10 cellular contexts compared by ENCODE assay signal in the genomic region with DNA sequence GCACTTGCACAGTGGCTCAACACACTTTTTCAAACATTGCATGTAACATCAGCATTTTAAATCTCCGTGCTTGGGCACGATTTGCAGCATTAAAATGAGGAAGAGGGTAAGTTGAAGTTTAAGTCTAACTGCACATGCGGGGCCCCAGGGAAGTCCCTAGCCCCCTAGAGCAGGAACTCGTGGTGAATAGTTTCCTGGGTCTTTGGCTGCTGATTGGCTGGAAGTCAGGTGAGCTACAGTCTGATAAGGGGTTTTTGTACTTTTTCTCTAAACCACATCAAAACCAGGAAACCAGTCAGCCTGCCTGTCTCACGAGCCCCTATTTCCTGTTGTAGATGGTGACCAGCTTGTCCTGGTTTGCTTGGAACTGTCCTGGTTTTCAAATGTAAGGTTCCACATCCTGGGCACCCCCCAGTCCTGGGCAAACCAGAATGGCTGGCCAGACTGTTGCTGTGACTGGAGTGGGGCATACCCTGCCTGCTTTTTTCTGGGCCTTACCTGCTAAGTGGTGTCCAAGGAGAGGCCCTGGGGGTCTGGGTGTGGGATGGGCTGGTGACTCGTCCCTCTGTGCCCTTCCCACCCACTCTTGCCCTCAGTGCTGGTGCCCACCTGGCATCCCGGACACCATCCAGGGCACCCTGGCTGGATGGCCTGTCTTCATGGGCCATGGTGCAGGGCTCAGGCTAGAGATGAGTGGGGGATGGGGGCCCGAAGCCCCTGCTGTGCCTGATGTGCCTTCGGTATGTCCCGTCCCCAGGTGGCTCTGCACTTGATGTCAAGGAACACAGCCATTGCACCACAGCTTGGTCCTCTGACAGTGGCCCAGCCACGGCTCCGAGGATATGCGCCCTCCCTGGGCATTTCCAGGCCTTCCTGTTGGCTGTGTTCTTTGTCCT. TPM values are rescaled to one million over a fixed set of nuclear protein-coding genes. Genes with fewer than 3 reads are reported as not detected.
DNase-seq lines count a peak whose midpoint lies in the region; ATAC-seq, FAIRE-seq and TF ChIP-seq lines count a peak whose summit lies in the region.
"Had no signal": no experiment of that assay in that cellular context is flagged by ENCODE, and none has a peak within 500 bp of the region (broad histone marks: within the 10 kb centered on the region; RNA-seq: fewer than 3 reads in every experiment).

No MANE protein-coding gene starts in this region.

- POLR2A ChIA-PET in GM12878 (lab: Charles Lee) (no interaction called here), A673 (lab: Charles Lee; ENCODE audit: low non-redundant PET) (no interaction called here)

- H2AFZ ChIP-seq in GM12878 (ENCODE audit: control insufficient read depth, low read depth, low read length): peak overlapping the region; percentile 91

- H3K4me3 ChIP-seq in GM12878 (no peak overlapping the region), small intestine (ENCODE audit: low read depth in 1 of 2, low read length in 2 of 2) (no peak overlapping the region), upper lobe of left lung (no peak overlapping the region), A673 (ENCODE audit: low read depth, low read length, poor library complexity, severe bottlenecking) (no peak overlapping the region)

- in situ Hi-C loops in GM12878 (cut with MboI): no loop called here

- 52% methylated on average over 13 of the region's 13 CpGs for WGBS in GM12878 (ENCODE audit: insufficient coverage, insufficient replicate concordance, low lambda C conversion rate, missing lambda C conversion rate)
- WGBS in small intestine, 3 donors: 53 to 73% (median 70%) methylated on average over 13 of the region's 13 CpGs
- 69 to 75% methylated on average over 9 to 13 of the region's 13 CpGs for WGBS in upper lobe of left lung, 2 donors

- H3K4me2 ChIP-seq in GM12878 (ENCODE audit: control insufficient read depth, insufficient read depth): peak overlapping the region; percentile 73

- no peak for TF ChIP-seq CTCF in GM12878 (IDR thresholded peaks at IDR 0.05 in 2 of 3, conservative IDR thresholded peaks at IDR 0.05 in 1 of 3; ENCODE audit: control insufficient read depth in 2 of 3, extremely low read depth in 1 of 3, insufficient read depth in 1 of 3, low read depth in 3 of 3, low read length in 3 of 3)
- no peak for TF ChIP-seq CTCF in upper lobe of left lung (IDR thresholded peaks at IDR 0.05)
- no peak for TF ChIP-seq CTCF in A673 (conservative IDR thresholded peaks at IDR 0.05; ENCODE audit: low read depth, low read length)

- H3K79me2 ChIP-seq in GM12878 (ENCODE audit: control insufficient read depth, insufficient read depth, low read length): no peaks in the 10 kb centered on the region; the same call in 1 of the 2 replicates

- H3K36me3 ChIP-seq in GM12878 (ENCODE audit: control insufficient read depth in 2 of 2, insufficient read depth in 2 of 2, low read length in 1 of 2) (no peaks in the 10 kb centered on the region), small intestine (ENCODE audit: control insufficient read depth in 2 of 2, insufficient read depth in 2 of 2, low read length in 2 of 2) (no peaks in the 10 kb centered on the region), upper lobe of left lung (no peaks in the 10 kb centered on the region), A673 (ENCODE audit: insufficient read depth, low read length, poor library complexity, severe bottlenecking) (no peaks in the 10 kb centered on the region)
- H3K36me3 ChIP-seq: neutrophil had no signal

- ATAC-seq in GM19035 (IDR thresholded peaks at IDR 0.05; ENCODE audit: unreplicated experiment) (peak; percentile 92), HG03135 (IDR thresholded peaks at IDR 0.05; ENCODE audit: unreplicated experiment) (peak; percentile 86), GM12878 (peak; percentile 95), upper lobe of left lung (ENCODE audit: low FRiP score in 2 of 2) (no peak)

- SMC1A ChIA-PET in GM12878 (lab: Charles Lee; ENCODE audit: uncharacterized antibody, unreplicated experiment): no interaction called here

- H3K4me1 ChIP-seq in GM12878 (ENCODE audit: control insufficient read depth, insufficient read depth, low read length) (peaks cover 30% of the 10 kb centered on the region), small intestine (ENCODE audit: control insufficient read depth in 2 of 2, insufficient read depth in 1 of 2, low read depth in 1 of 2, low read length in 1 of 2) (no peaks in the 10 kb centered on the region), upper lobe of left lung (peaks cover 0 to 7% (median 3%) of the 10 kb centered on the region in 4 donors), A673 (ENCODE audit: insufficient read depth, low read length, poor library complexity, severe bottlenecking) (no peaks in the 10 kb centered on the region)

- FAIRE-seq in GM12878 (lab: Jason Lieb, UNC): peak; percentile 96
- no peak for FAIRE-seq in small intestine (lab: Jason Lieb, UNC)

- CTCF ChIA-PET in GM12878 (lab: Yijun Ruan, JAX): interaction anchor here (1.4 kb wide), 1 partner anchor 33 kb away, joined by 4 read pairs; no protein-coding TSS in a partner anchor
- CTCF ChIA-PET in A673 (lab: Charles Lee): no interaction called here

- no peak for TF ChIP-seq RAD21 in GM12878 (IDR thresholded peaks at IDR 0.05; ENCODE audit: insufficient read depth, low read depth, low read length)

- H3K27me3 ChIP-seq in GM12878 (replicated peaks in 1 of 2; ENCODE audit: control insufficient read depth in 2 of 2, insufficient read depth in 2 of 2, low read length in 1 of 2): no peaks in the 10 kb centered on the region
- H3K27me3 ChIP-seq in small intestine (ENCODE audit: control insufficient read depth in 2 of 2, insufficient read depth in 2 of 2, low read length in 2 of 2): no peaks in the 10 kb centered on the region
- H3K27me3 ChIP-seq in upper lobe of left lung: no peaks in the 10 kb centered on the region
- H3K27me3 ChIP-seq in A673 (replicated peaks; ENCODE audit: insufficient read depth, low read depth, low read length, poor library complexity): no peaks in the 10 kb centered on the region
- H3K27me3 ChIP-seq: neutrophil had no signal

- intact Hi-C loops in GM12878 (cut with micrococcal nuclease; ENCODE audit: unreplicated experiment): no loop called here
- intact Hi-C loops in A673 (cut with micrococcal nuclease; ENCODE audit: unreplicated experiment): no loop called here

- DNase-seq in T-helper 2 cell: peak; percentile 44 to 99 (median 78)
- peak; percentile 91 for DNase-seq in GM12878 (ENCODE audit: low read depth, low spot score)
- DNase-seq in small intestine: peak; percentile 76
- DNase-seq in upper lobe of left lung: no peak
- no peak for DNase-seq in hippocampal formation (lab: John Stamatoyannopoulos, UW)
- DNase-seq in A673 (ENCODE audit: low spot score): no peak

- TF ChIP-seq EP300 in GM12878 (IDR thresholded peaks at IDR 0.05; ENCODE audit: borderline replicate concordance in 1 of 2, control insufficient read depth in 1 of 2, low read depth in 2 of 2, low read length in 2 of 2) (peak; percentile 48 to 51; a peak in 2 of 4 replicates), upper lobe of left lung (IDR thresholded peaks at IDR 0.05) (no peak)

- TF ChIP-seq POLR2A in GM12878 (IDR thresholded peaks at IDR 0.05; ENCODE audit: low read depth, low read length) (peak; percentile 56; the same call in 1 of the 2 replicates), upper lobe of left lung (IDR thresholded peaks at IDR 0.05) (no peak)

- H3K27ac ChIP-seq in GM12878 (ENCODE audit: control insufficient read depth, insufficient read depth) (peak overlapping the region; percentile 97), small intestine (ENCODE audit: low read depth in 1 of 2, low read length in 1 of 2) (peak overlapping the region in 1 of 2 donors; percentile 72), upper lobe of left lung (peak overlapping the region in 2 of 4 donors; percentile 37 to 56), A673 (ENCODE audit: low read depth, low read length, poor library complexity, severe bottlenecking) (no peak overlapping the region)
- H3K27ac ChIP-seq: neutrophil, VCaP had no signal

- RAD21 ChIA-PET in GM12878 (lab: Charles Lee; ENCODE audit: unreplicated experiment): interaction anchor here (1.0 kb wide), 1 partner anchor 27 kb away, joined by 3 read pairs; no protein-coding TSS in a partner anchor

- TSS peak; percentile 82 for BruUV-seq in GM12878 (replicated peaks; lab: Mats Ljungman, UMichigan)
- BruUV-seq in A673 (replicated peaks; lab: Mats Ljungman, UMichigan): no TSS peak

- peak overlapping the region; percentile 67 for H3K9ac ChIP-seq in GM12878 (ENCODE audit: control insufficient read depth, insufficient read depth, low read length)

- H3K9me3 ChIP-seq in GM12878 (replicated peaks; ENCODE audit: control insufficient read depth, insufficient read depth, low read length) (peaks cover 4% of the 10 kb centered on the region; the same call in 2 of the 3 replicates), small intestine (ENCODE audit: control insufficient read depth, low read depth) (no peaks in the 10 kb centered on the region), upper lobe of left lung (no peaks in the 10 kb centered on the region), A673 (ENCODE audit: low read depth, low read length, poor library complexity, severe bottlenecking) (no peaks in the 10 kb centered on the region)
- H3K9me3 ChIP-seq: neutrophil had no signal

- H4K20me1 ChIP-seq in GM12878 (ENCODE audit: control insufficient read depth, insufficient read depth): no peaks in the 10 kb centered on the region

RNA-seq across cellular contexts. Expression of a gene that starts 31.8 kb away (rescaled TPM):
- total RNA-seq in GM12878 (2013; cell fraction: nucleolus; rRNA removed): not detected in 2 replicates
- total RNA-seq in GM12878 (2014; rRNA removed) (not detected in 2 replicates), GM12878 (2014; rRNA removed; fragmentation: Illumina TruSeq; extraction: Trizol) (not detected in 2 replicates), GM12878 (2021) (not detected in 2 replicates), upper lobe of left lung (not detected), A673 (2021) (not detected in 2 replicates)
- not detected for polyA plus RNA-seq in GM12878 (2011; ENCODE audit: low read depth)
- polyA plus RNA-seq in GM12878 (2011; rRNA removed) (not detected in 2 replicates), GM12878 (2014; fragmentation: Illumina TruSeq; extraction: Trizol) (not detected in 2 replicates), GM12878 (2014; fragmentation: Nextera tagmentation; extraction: Ambion mirVana) (not detected), GM12878 (2014; rRNA removed) (not detected in 2 replicates), GM12878 (2016; fragmentation: Nextera tagmentation; extraction: Ambion mirVana) (not detected), small intestine (not detected)
- not detected in 2 replicates for polyA plus RNA-seq in GM12878 (2011; cell fraction: cytosol; rRNA removed)
- not detected in 2 replicates for polyA plus RNA-seq in GM12878 (2011; cell fraction: nucleus; rRNA removed)
- not detected in 2 replicates for polyA plus RNA-seq in GM12878 (2012)
- not detected in 2 replicates for polyA minus RNA-seq in GM12878 (2011; rRNA and poly(A)+ RNA removed)
- not detected in 2 replicates for polyA minus RNA-seq in GM12878 (2011; cell fraction: cytosol; rRNA and poly(A)+ RNA removed)
- polyA minus RNA-seq in GM12878 (2011; cell fraction: nucleus; rRNA and poly(A)+ RNA removed): not detected in 2 replicates

RNA-seq across cellular contexts. Expression of a gene that starts 35.1 kb away (rescaled TPM):
- not detected in 2 replicates for total RNA-seq in GM12878 (2013; cell fraction: nucleolus; rRNA removed)
- total RNA-seq in GM12878 (2014; rRNA removed) (not detected in 2 replicates), GM12878 (2014; rRNA removed; fragmentation: Illumina TruSeq; extraction: Trizol) (not detected in 2 replicates), GM12878 (2021) (not detected in 2 replicates), upper lobe of left lung (1 to 10 TPM in 1 of 6 donors, under 1 TPM in 2, not detected in 3; 0.23 to 3.1 (median 0.27) TPM), A673 (2021) (not detected in 2 replicates)
- not detected for polyA plus RNA-seq in GM12878 (2011; ENCODE audit: low read depth)
- polyA plus RNA-seq in GM12878 (2011; rRNA removed) (not detected in 2 replicates), GM12878 (2014; fragmentation: Illumina TruSeq; extraction: Trizol) (not detected in 2 replicates), GM12878 (2014; fragmentation: Nextera tagmentation; extraction: Ambion mirVana) (not detected), GM12878 (2014; rRNA removed) (not detected in 2 replicates), GM12878 (2016; fragmentation: Nextera tagmentation; extraction: Ambion mirVana) (not detected), small intestine (not detected)
- not detected in 2 replicates for polyA plus RNA-seq in GM12878 (2011; cell fraction: cytosol; rRNA removed)
- 0.38 TPM in 1 of 2 replicates, not detected in the other for polyA plus RNA-seq in GM12878 (2011; cell fraction: nucleus; rRNA removed)
- polyA plus RNA-seq in GM12878 (2012): not detected in 2 replicates
- not detected in 2 replicates for polyA minus RNA-seq in GM12878 (2011; rRNA and poly(A)+ RNA removed)
- polyA minus RNA-seq in GM12878 (2011; cell fraction: cytosol; rRNA and poly(A)+ RNA removed): not detected in 2 replicates
- not detected in 2 replicates for polyA minus RNA-seq in GM12878 (2011; cell fraction: nucleus; rRNA and poly(A)+ RNA removed)

RNA-seq across cellular contexts. Expression of a gene that starts 59.0 kb away (rescaled TPM):
- not detected in 2 replicates for total RNA-seq in GM12878 (2013; cell fraction: nucleolus; rRNA removed)
- total RNA-seq in GM12878 (2014; rRNA removed) (not detected in 2 replicates), GM12878 (2014; rRNA removed; fragmentation: Illumina TruSeq; extraction: Trizol) (not detected in 2 replicates), GM12878 (2021) (not detected in 2 replicates), upper lobe of left lung (not detected), A673 (2021) (not detected in 2 replicates)
- polyA plus RNA-seq in GM12878 (2011; ENCODE audit: low read depth): not detected
- polyA plus RNA-seq in GM12878 (2011; rRNA removed) (not detected in 2 replicates), GM12878 (2014; fragmentation: Illumina TruSeq; extraction: Trizol) (not detected in 2 replicates), GM12878 (2014; fragmentation: Nextera tagmentation; extraction: Ambion mirVana) (not detected), GM12878 (2014; rRNA removed) (not detected in 2 replicates), GM12878 (2016; fragmentation: Nextera tagmentation; extraction: Ambion mirVana) (not detected), small intestine (not detected)
- polyA plus RNA-seq in GM12878 (2011; cell fraction: cytosol; rRNA removed): not detected in 2 replicates
- not detected in 2 replicates for polyA plus RNA-seq in GM12878 (2011; cell fraction: nucleus; rRNA removed)
- polyA plus RNA-seq in GM12878 (2012): not detected in 2 replicates
- not detected in 2 replicates for polyA minus RNA-seq in GM12878 (2011; rRNA and poly(A)+ RNA removed)
- not detected in 2 replicates for polyA minus RNA-seq in GM12878 (2011; cell fraction: cytosol; rRNA and poly(A)+ RNA removed)
- polyA minus RNA-seq in GM12878 (2011; cell fraction: nucleus; rRNA and poly(A)+ RNA removed): not detected in 2 replicates

Comparison
In these comparisons a context has a peak if more than half of its experiments do, and no peak if none do; other contexts are left out.
1. ATAC-seq: peak in GM19035 (single experiment), HG03135 (single experiment) and GM12878 (single experiment); none in upper lobe of left lung (0 of 2).
2. DNase-seq: peak in T-helper 2 cell (5 of 5), GM12878 (single experiment) and small intestine (single experiment); none in upper lobe of left lung (0 of 2), hippocampal formation (0 of 2) and A673 (single experiment).